In genomic region chr11:12680246-12680939, GRCh38 we compare ENCODE assay signal across 8 cellular contexts. TPM values are rescaled to one million over a fixed set of nuclear protein-coding genes. Genes with fewer than 3 reads are reported as not detected.
DNase-seq lines count a peak whose midpoint lies in the region; ATAC-seq, FAIRE-seq and TF ChIP-seq lines count a peak whose summit lies in the region.

No MANE protein-coding gene starts in this region.

- H3K36me3 Mint-ChIP-seq in effector memory CD8-positive, alpha-beta T cell (ENCODE audit: insufficient read depth): no peaks in the 10 kb centered on the region

- peak overlapping the region; percentile 51 for H2AK9ac ChIP-seq in IMR-90 (replicated peaks; ENCODE audit: low read depth, low read length, poor library complexity)

- TF ChIP-seq CTCF in IMR-90 (conservative IDR thresholded peaks at IDR 0.05; ENCODE audit: low read depth, low read length) (no peak), lower leg skin (IDR thresholded peaks at IDR 0.05) (no peak), transverse colon (IDR thresholded peaks at IDR 0.05) (no peak)

- no peak overlapping the region for H2BK20ac ChIP-seq in IMR-90 (ENCODE audit: low read depth, low read length)

- TF ChIP-seq POLR2A in IMR-90 (IDR thresholded peaks at IDR 0.05; ENCODE audit: low read depth, low read length) (peak; percentile 73), lower leg skin (IDR thresholded peaks at IDR 0.05) (no peak), transverse colon (IDR thresholded peaks at IDR 0.05) (peak; percentile 84), GM12891 (IDR thresholded peaks at IDR 0.05; ENCODE audit: low read depth, low read length) (no peak)

- peak overlapping the region; percentile 83 for H3K23ac ChIP-seq in IMR-90 (ENCODE audit: low read depth, low read length)

- peak overlapping the region; percentile 18; the same call in 1 of the 2 replicates for H3K18ac ChIP-seq in IMR-90 (ENCODE audit: low read depth, low read length)

- in situ Hi-C loops in IMR-90 (cut with MboI; ENCODE audit: low sequenced_read_pairs) (no loop called here), transverse colon (cut with MboI; ENCODE audit: low pct_ligation_motif_present in 1 of 4, low pct_unique_long_range_greater_than_20kb in 1 of 4, low sequenced_read_pairs in 3 of 4) (loop anchor here in 2 of 4 donors (25.0 kb wide), 1 partner anchor 207 kb away; no protein-coding TSS in a partner anchor)

- peaks cover 0 to 64% of the 10 kb centered on the region in 2 experiments; a peak in 2 of 4 replicates for H3K79me1 ChIP-seq in IMR-90 (ENCODE audit: low read depth in 1 of 2, low read length in 2 of 2)

- H2BK15ac ChIP-seq in IMR-90 (ENCODE audit: low read depth, low read length): peak overlapping the region; percentile 60; the same call in 2 of the 3 replicates

- FAIRE-seq in GM12891 (lab: Jason Lieb, UNC): no peak

- peak overlapping the region; percentile 75 for H2AK5ac ChIP-seq in IMR-90 (ENCODE audit: low read depth, low read length)

- H3K4me1 ChIP-seq in IMR-90 (ENCODE audit: control insufficient read depth, insufficient read depth, low read length) (peaks cover 36% of the 10 kb centered on the region), transverse colon (peaks cover 22 to 82% (median 67%) of the 10 kb centered on the region in 4 donors)

- H3K4me3 ChIP-seq in IMR-90 (ENCODE audit: insufficient read depth, low read depth, low read length): no peak overlapping the region
- no peak overlapping the region for H3K4me3 ChIP-seq in lower leg skin (ENCODE audit: low read depth, poor library complexity, severe bottlenecking)
- H3K4me3 ChIP-seq in transverse colon: peak overlapping the region in 1 of 4 donors; percentile 17

- peak overlapping the region; percentile 53; the same call in 1 of the 2 replicates for H2BK120ac ChIP-seq in IMR-90 (ENCODE audit: low read depth, low read length)

- H4K8ac ChIP-seq in IMR-90 (ENCODE audit: low read depth in 2 of 2, low read length in 2 of 2): peak overlapping the region in 1 of 2 experiments; percentile 28; a peak in 1 of 4 replicates

- peaks cover 36% of the 10 kb centered on the region for H3K9me1 ChIP-seq in IMR-90 (ENCODE audit: insufficient read depth, low read length)

- peak overlapping the region; percentile 54 for H2BK5ac ChIP-seq in IMR-90 (ENCODE audit: low read depth, low read length, poor library complexity, severe bottlenecking)

- H4K91ac ChIP-seq in IMR-90 (ENCODE audit: insufficient read depth, low read depth, low read length): peak overlapping the region; percentile 35; the same call in 1 of the 2 replicates

- H3K14ac ChIP-seq in IMR-90 (replicated peaks; ENCODE audit: low read depth, low read length): peak overlapping the region; percentile 75; the same call in 1 of the 2 replicates

- dilution Hi-C loops in IMR-90 (cut with HindIII; ENCODE audit: low sequenced_read_pairs, unreplicated experiment): loop anchor here (25.0 kb wide), 1 partner anchor 207 kb away; no protein-coding TSS in a partner anchor

- TF ChIP-seq RAD21 in IMR-90 (IDR thresholded peaks at IDR 0.05; ENCODE audit: low read length): no peak

- peak overlapping the region; percentile 80 for H3K4ac ChIP-seq in IMR-90 (ENCODE audit: low read depth, low read length)

- intact Hi-C loops in IMR-90 (cut with micrococcal nuclease) (no loop called here), lower leg skin (cut with DNase I; ENCODE audit: low total_unique reads) (no loop called here), transverse colon (cut with DNase I; ENCODE audit: low total_unique reads) (no loop called here)

- H3K9me3 ChIP-seq in IMR-90 (ENCODE audit: control insufficient read depth, insufficient read depth, low read length): no peaks in the 10 kb centered on the region
- H3K9me3 ChIP-seq in transverse colon: no peaks in the 10 kb centered on the region

- no peak for TF ChIP-seq EP300 in transverse colon (IDR thresholded peaks at IDR 0.05; ENCODE audit: low read depth)

- CTCF ChIA-PET in IMR-90 (lab: Yijun Ruan, JAX): interaction anchor here (0.8 to 1.6 kb wide), 4 partner anchors 11 to 392 kb away, joined by 3 to 6 read pairs (median 4); no protein-coding TSS in a partner anchor

- H3K27ac ChIP-seq in IMR-90 (ENCODE audit: insufficient read depth, low read length) (peak overlapping the region; percentile 61; the same call in 1 of the 2 replicates), transverse colon (peak overlapping the region; percentile 96 to 100 (median 98))

- no peaks in the 10 kb centered on the region for H3K9me3 Mint-ChIP-seq in effector memory CD8-positive, alpha-beta T cell

- no peak overlapping the region for H3K4me3 Mint-ChIP-seq in effector memory CD8-positive, alpha-beta T cell

- WGBS in IMR-90 (ENCODE audit: extremely low coverage in 2 of 2, insufficient read length in 1 of 2), 2 experiments: 3% methylated on average over 5 of the region's 21 CpGs; no CpG with 5 or more reads in 1 of the 2 experiments
- 19 to 20% methylated on average over 21 of the region's 21 CpGs for WGBS in lower leg skin, 2 donors
- 7 to 14% methylated on average over 6 to 21 of the region's 21 CpGs for WGBS in transverse colon (ENCODE audit: low coverage in 1 of 2), 2 donors

- peak overlapping the region; percentile 90 for H3K4me2 ChIP-seq in IMR-90 (ENCODE audit: low read depth, low read length)

- no TSS peak for BruUV-seq in IMR-90 (replicated peaks; lab: Mats Ljungman, UMichigan)

- POLR2A ChIA-PET in IMR-90 (lab: Charles Lee; ENCODE audit: unreplicated experiment): no interaction called here

- no peaks in the 10 kb centered on the region for H3K4me1 Mint-ChIP-seq in effector memory CD8-positive, alpha-beta T cell (ENCODE audit: low read depth in 2 of 2)

- ATAC-seq in IMR-90 (ENCODE audit: low read depth): peak; percentile 66
- ATAC-seq in effector memory CD8-positive, alpha-beta T cell (replicated peaks): peak; percentile 61

- DNase-seq in Ammon's horn (ENCODE audit: low spot score) (peak; percentile 91), IMR-90 (peak; percentile 91), RPMI7951 (ENCODE audit: low read depth) (peak; percentile 89), lower leg skin (ENCODE audit: low spot score in 2 of 2) (peak; percentile 83 to 96), transverse colon (peak; percentile 91), NOMO-1 (lab: John Stamatoyannopoulos, UW; ENCODE audit: unreplicated experiment in 2 of 2) (no peak), GM12891 (ENCODE audit: insufficient read length, low spot score) (no peak)
- DNase-seq in effector memory CD8-positive, alpha-beta T cell: no peak

- peaks cover 80% of the 10 kb centered on the region for H4K20me1 ChIP-seq in IMR-90 (ENCODE audit: insufficient read depth, low read length)

- H2AFZ ChIP-seq in IMR-90 (replicated peaks; ENCODE audit: low read length, poor library complexity): peak overlapping the region; percentile 46

- H3K27me3 ChIP-seq in IMR-90 (ENCODE audit: control insufficient read depth, insufficient read depth, low read length): no peaks in the 10 kb centered on the region
- H3K27me3 ChIP-seq in transverse colon: no peaks in the 10 kb centered on the region

- H3K36me3 ChIP-seq in IMR-90 (ENCODE audit: control insufficient read depth, insufficient read depth, low read length) (peaks cover 11% of the 10 kb centered on the region), transverse colon (no peaks in the 10 kb centered on the region)

- no peak overlapping the region for H3K56ac ChIP-seq in IMR-90 (ENCODE audit: extremely low read depth, insufficient read depth, low read length)

- H3K27me3 Mint-ChIP-seq in effector memory CD8-positive, alpha-beta T cell: peaks cover 75 to 96% of the 10 kb centered on the region in 2 donors

- H4K5ac ChIP-seq in IMR-90 (ENCODE audit: low read depth, low read length): peak overlapping the region; percentile 47; the same call in 1 of the 2 replicates

- H3K9ac ChIP-seq in IMR-90 (ENCODE audit: low read depth, low read length): peak overlapping the region; percentile 48

- H3K27ac Mint-ChIP-seq in effector memory CD8-positive, alpha-beta T cell: no peak overlapping the region

TF ChIP-seq in IMR-90, 13 proteins besides CTCF, POLR2A, EP300 and RAD21:
- TF ChIP-seq MXI1 (IDR thresholded peaks at IDR 0.05; ENCODE audit: borderline replicate concordance, low read depth, low read length) (0 out of 2 replicates have a peak, but pooled peaks have one; percentile 21), CEBPB (IDR thresholded peaks at IDR 0.05; ENCODE audit: low read depth, low read length) (peak; percentile 25; the same call in 1 of the 2 replicates), CHD1 (IDR thresholded peaks at IDR 0.05; ENCODE audit: low read depth, low read length) (0 out of 2 replicates have a peak, but pooled peaks have one; percentile 70), MAFK (IDR thresholded peaks at IDR 0.05; ENCODE audit: low read depth, low read length) (no peak), BHLHE40 (IDR thresholded peaks at IDR 0.05; ENCODE audit: low read depth, low read length) (no peak), RFX5 (IDR thresholded peaks at IDR 0.05; ENCODE audit: low read depth, low read length) (no peak)
TF ChIP-seq in IMR-90: peak in this region for 3.

TF ChIP-seq in GM12891, 5 proteins besides CTCF, POLR2A, EP300 and RAD21:
- TF ChIP-seq POLR2AphosphoS5 (IDR thresholded peaks at IDR 0.05; ENCODE audit: low read depth, low read length) (no peak), TAF1 (IDR thresholded peaks at IDR 0.05; ENCODE audit: low read depth, low read length) (no peak), POU2F2 (IDR thresholded peaks at IDR 0.05; ENCODE audit: low read depth, low read length) (no peak), SPI1 (IDR thresholded peaks at IDR 0.05; ENCODE audit: low read depth, low read length) (no peak), PAX5 (IDR thresholded peaks at IDR 0.05; ENCODE audit: insufficient read depth, low read length, severe bottlenecking) (no peak)
TF ChIP-seq in GM12891: peak in this region for 0.

RNA-seq across cellular contexts. Expression of gene TEAD1, which starts 6.2 kb away (rescaled TPM):
- total RNA-seq in IMR-90 (2012; rRNA removed) (69.2 and 95.5 TPM in 2 replicates), lower leg skin (10 to 100 TPM; 45.7 to 88.7 (median 71.4) TPM), transverse colon (100 to 1,000 TPM in 1 of 4 donors, 10 to 100 TPM in 3; 46.4 to 214 (median 61.2) TPM)
- 45.4 and 51.8 TPM in 2 replicates for polyA plus RNA-seq in IMR-90 (2012; rRNA removed)
- polyA plus RNA-seq in IMR-90 (2012; cell fraction: cytosol; rRNA removed): 15.4 and 16.1 TPM in 2 replicates
- 38.7 and 130 TPM in 2 replicates for polyA plus RNA-seq in IMR-90 (2012; cell fraction: nucleus; rRNA removed; ENCODE audit: low replicate concordance)
- total RNA-seq in RPMI7951 (2014; rRNA removed; shearing (Covaris generic)): 51.6 and 53.3 TPM in 2 replicates
- polyA plus RNA-seq in GM12891 (2012; ENCODE audit: low read depth, missing spikeins): 0.06 TPM

Comparison
In these comparisons a context has a peak if more than half of its experiments do, and no peak if none do; other contexts are left out.
1. DNase-seq: peak in Ammon's horn (single experiment), IMR-90 (single experiment), RPMI7951 (single experiment), lower leg skin (2 of 2) and transverse colon (single experiment); none in effector memory CD8-positive, alpha-beta T cell (0 of 3), NOMO-1 (0 of 2) and GM12891 (single experiment).
2. POLR2A ChIP-seq: peak in IMR-90 (single experiment) and transverse colon (single experiment); none in lower leg skin (0 of 2) and GM12891 (single experiment).